16 cellular contexts compared by ENCODE assay signal in genomic region chr18:76323891-76324290, GRCh38.
DNase-seq lines count a peak whose midpoint lies in the region; ATAC-seq, FAIRE-seq and TF ChIP-seq lines count a peak whose summit lies in the region.
"Had no signal": no experiment of that assay in that cellular context is flagged by ENCODE, and none has a peak within 500 bp of the region (broad histone marks: within the 10 kb centered on the region; RNA-seq: fewer than 3 reads in every experiment).

No MANE protein-coding gene starts in this region.

- H3K9me2 ChIP-seq in PC-3 (replicated peaks; ENCODE audit: low read length) = no peaks in the 10 kb centered on the region

- peaks cover 62% of the 10 kb centered on the region for H3K27me3 ChIP-seq in PC-3 (ENCODE audit: low read length)
- no peaks in the 10 kb centered on the region for H3K27me3 ChIP-seq in bronchial epithelial cell (ENCODE audit: control insufficient read depth, insufficient read depth, low read length)
- no peaks in the 10 kb centered on the region for H3K27me3 ChIP-seq in mesendoderm (ENCODE audit: insufficient read depth, low read length, poor library complexity)

- ATAC-seq in PC-3 (no peak), left lobe of liver (no peak)
- ATAC-seq: GM23338, HCT116 had no signal

- no peak overlapping the region for H2BK120ac ChIP-seq in mesendoderm (ENCODE audit: low read depth, low read length)

- no TSS peak for BruUV-seq in PC-3 (replicated peaks; lab: Mats Ljungman, UMichigan)

- no peak overlapping the region for H4K5ac ChIP-seq in mesendoderm (ENCODE audit: low read length)

- H3K9ac ChIP-seq in PC-3 (ENCODE audit: low read length) (no peak overlapping the region), mesendoderm (ENCODE audit: low read length) (no peak overlapping the region)

- no CpG with 5 or more reads among the region's 7 CpGs for WGBS in mesendoderm (ENCODE audit: extremely low coverage, insufficient coverage, low lambda C conversion rate)

- H3K4me1 ChIP-seq in PC-3 (ENCODE audit: insufficient read depth, low read length) (peaks cover 13% of the 10 kb centered on the region; the same call in 1 of the 2 replicates), mesendoderm (ENCODE audit: control insufficient read depth, low read depth, low read length) (peaks cover 7% of the 10 kb centered on the region)

- TF ChIP-seq CTCF in PC-3 (conservative IDR thresholded peaks at IDR 0.05; ENCODE audit: low read depth, low read length) (no peak), bronchial epithelial cell (IDR thresholded peaks at IDR 0.05; ENCODE audit: insufficient read depth, low read length, severe bottlenecking) (no peak), nephron progenitor cell (IDR thresholded peaks at IDR 0.05) (no peak)

- POLR2A ChIA-PET in PC-3 (lab: Charles Lee; ENCODE audit: unreplicated experiment) = no interaction called here

- no peak overlapping the region for H2BK5ac ChIP-seq in mesendoderm (ENCODE audit: low read length)

- no peak overlapping the region for H4K8ac ChIP-seq in mesendoderm (ENCODE audit: low read depth, low read length)

- intact Hi-C loops in PC-3 (cut with micrococcal nuclease) = no loop called here

- H2BK15ac ChIP-seq in mesendoderm (replicated peaks; ENCODE audit: low read depth) = no peak overlapping the region

- no peak overlapping the region for H3K4me2 ChIP-seq in PC-3 (ENCODE audit: low read length)
- no peak overlapping the region for H3K4me2 ChIP-seq in mesendoderm (ENCODE audit: low read length)
- H3K4me2 ChIP-seq: GM23338 had no signal

- H4K20me1 ChIP-seq in PC-3 (ENCODE audit: low read length) = no peaks in the 10 kb centered on the region

- H3K79me1 ChIP-seq in mesendoderm (ENCODE audit: low read length) = no peaks in the 10 kb centered on the region

- no peak overlapping the region for H3K56ac ChIP-seq in mesendoderm (ENCODE audit: low read length)

- DNase-seq in PC-3 = peak; percentile 44
- DNase-seq in bronchial epithelial cell (ENCODE audit: low read depth) = peak; percentile 19
- DNase-seq in mesendoderm = peak; percentile 27
- DNase-seq in NCI-H446 treated with DMSO at 0.1 percent for 48 hours (lab: John Stamatoyannopoulos, UW) = no peak
- no peak for DNase-seq in left lobe of liver (ENCODE audit: low spot score)
- DNase-seq in nephron progenitor cell = no peak
- DNase-seq: C1 segment of cervical spinal cord; CD4-positive, alpha-beta memory T cell; COR-L47; DMS153; DND-41; H9 had no signal

- no peak overlapping the region for H3K18ac ChIP-seq in mesendoderm (ENCODE audit: low read length)

- peaks cover 3% of the 10 kb centered on the region for H3K27me3 Mint-ChIP-seq in nephron progenitor cell (ENCODE audit: low read depth, poor library complexity)

- H3K23ac ChIP-seq in mesendoderm (ENCODE audit: low read length) = no peak overlapping the region

- H3K4me3 ChIP-seq in PC-3 (ENCODE audit: low read length) = no peak overlapping the region
- no peak overlapping the region for H3K4me3 ChIP-seq in bronchial epithelial cell (ENCODE audit: low read depth, low read length)
- no peak overlapping the region for H3K4me3 ChIP-seq in mesendoderm (ENCODE audit: low read length)
- H3K4me3 ChIP-seq: GM23338 had no signal

- H2AFZ ChIP-seq in PC-3 (ENCODE audit: low read length) = no peak overlapping the region
- H2AFZ ChIP-seq: GM23338 had no signal

- H3K79me2 ChIP-seq in PC-3 (ENCODE audit: low read length) (no peaks in the 10 kb centered on the region), mesendoderm (ENCODE audit: control insufficient read depth, insufficient read depth, low read length) (no peaks in the 10 kb centered on the region)

- H3K27ac ChIP-seq in PC-3 (ENCODE audit: low read length) (no peak overlapping the region), mesendoderm (ENCODE audit: low read depth, low read length) (no peak overlapping the region)

- no peak overlapping the region for H2AK5ac ChIP-seq in mesendoderm (ENCODE audit: low read length)

- H3K27ac Mint-ChIP-seq in nephron progenitor cell = no peak overlapping the region
- H3K27ac Mint-ChIP-seq: CD4-positive, alpha-beta memory T cell; GM23338; H9 had no signal

- H3K9me3 ChIP-seq in PC-3 (ENCODE audit: low read length) = no peaks in the 10 kb centered on the region

- H3K36me3 ChIP-seq in PC-3 (ENCODE audit: low read depth, low read length) (no peaks in the 10 kb centered on the region), bronchial epithelial cell (ENCODE audit: control insufficient read depth, insufficient read depth, low read length) (no peaks in the 10 kb centered on the region), mesendoderm (ENCODE audit: control insufficient read depth, insufficient read depth, low read length) (no peaks in the 10 kb centered on the region)

- H3K9me3 Mint-ChIP-seq in nephron progenitor cell = peaks cover 5% of the 10 kb centered on the region
- H3K9me3 Mint-ChIP-seq: GM23338, H9 had no signal

- FAIRE-seq in bronchial epithelial cell (lab: Jason Lieb, UNC) = no peak
- FAIRE-seq: G401.6, GM18507 had no signal

- CTCF ChIA-PET in PC-3 (lab: Charles Lee) = no interaction called here

- no peaks in the 10 kb centered on the region for H3K36me3 Mint-ChIP-seq in nephron progenitor cell (ENCODE audit: low read depth)
- H3K36me3 Mint-ChIP-seq: CD4-positive, alpha-beta memory T cell had no signal

- H3K4me3 Mint-ChIP-seq in nephron progenitor cell = no peak overlapping the region
- H3K4me3 Mint-ChIP-seq: CD4-positive, alpha-beta memory T cell; GM23338; H9 had no signal

- no peaks in the 10 kb centered on the region for H3K4me1 Mint-ChIP-seq in nephron progenitor cell
- H3K4me1 Mint-ChIP-seq: CD4-positive, alpha-beta memory T cell had no signal

- H3F3A ChIP-seq in PC-3 (ENCODE audit: low read length, unreplicated experiment) = no peaks in the 10 kb centered on the region

- H3K4ac ChIP-seq in mesendoderm (ENCODE audit: low read depth, low read length) = no peak overlapping the region

Comparison
In these comparisons a context has a peak if more than half of its experiments do, and no peak if none do; other contexts are left out.
1. DNase-seq: peak in PC-3 (single experiment), bronchial epithelial cell (single experiment) and mesendoderm (single experiment); none in NCI-H446 treated with DMSO at 0.1 percent for 48 hours (single experiment), left lobe of liver (single experiment) and nephron progenitor cell (single experiment).